In genomic region chr6:141877275-141877983, GRCh38 we compare ENCODE assay signal across 1 cellular context.
TF ChIP-seq lines count a peak whose summit lies in the region.

No MANE protein-coding gene starts in this region.

TF ChIP-seq in HepG2, 621 proteins besides CTCF, POLR2A, EP300 and RAD21 (continued from another document and continues in another):
- TF ChIP-seq, protein P1, sequence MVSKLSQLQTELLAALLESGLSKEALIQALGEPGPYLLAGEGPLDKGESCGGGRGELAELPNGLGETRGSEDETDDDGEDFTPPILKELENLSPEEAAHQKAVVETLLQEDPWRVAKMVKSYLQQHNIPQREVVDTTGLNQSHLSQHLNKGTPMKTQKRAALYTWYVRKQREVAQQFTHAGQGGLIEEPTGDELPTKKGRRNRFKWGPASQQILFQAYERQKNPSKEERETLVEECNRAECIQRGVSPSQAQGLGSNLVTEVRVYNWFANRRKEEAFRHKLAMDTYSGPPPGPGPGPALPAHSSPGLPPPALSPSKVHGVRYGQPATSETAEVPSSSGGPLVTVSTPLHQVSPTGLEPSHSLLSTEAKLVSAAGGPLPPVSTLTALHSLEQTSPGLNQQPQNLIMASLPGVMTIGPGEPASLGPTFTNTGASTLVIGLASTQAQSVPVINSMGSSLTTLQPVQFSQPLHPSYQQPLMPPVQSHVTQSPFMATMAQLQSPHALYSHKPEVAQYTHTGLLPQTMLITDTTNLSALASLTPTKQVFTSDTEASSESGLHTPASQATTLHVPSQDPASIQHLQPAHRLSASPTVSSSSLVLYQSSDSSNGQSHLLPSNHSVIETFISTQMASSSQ (IDR thresholded peaks at IDR 0.05; ENCODE audit: low read depth) = peak; percentile 72
- TF ChIP-seq, protein P1 (CRISPR knock-in tag; IDR thresholded peaks at IDR 0.05; ENCODE audit: borderline replicate concordance) = peak; percentile 59; the same call in 1 of the 2 replicates
- TF ChIP-seq, protein P2, sequence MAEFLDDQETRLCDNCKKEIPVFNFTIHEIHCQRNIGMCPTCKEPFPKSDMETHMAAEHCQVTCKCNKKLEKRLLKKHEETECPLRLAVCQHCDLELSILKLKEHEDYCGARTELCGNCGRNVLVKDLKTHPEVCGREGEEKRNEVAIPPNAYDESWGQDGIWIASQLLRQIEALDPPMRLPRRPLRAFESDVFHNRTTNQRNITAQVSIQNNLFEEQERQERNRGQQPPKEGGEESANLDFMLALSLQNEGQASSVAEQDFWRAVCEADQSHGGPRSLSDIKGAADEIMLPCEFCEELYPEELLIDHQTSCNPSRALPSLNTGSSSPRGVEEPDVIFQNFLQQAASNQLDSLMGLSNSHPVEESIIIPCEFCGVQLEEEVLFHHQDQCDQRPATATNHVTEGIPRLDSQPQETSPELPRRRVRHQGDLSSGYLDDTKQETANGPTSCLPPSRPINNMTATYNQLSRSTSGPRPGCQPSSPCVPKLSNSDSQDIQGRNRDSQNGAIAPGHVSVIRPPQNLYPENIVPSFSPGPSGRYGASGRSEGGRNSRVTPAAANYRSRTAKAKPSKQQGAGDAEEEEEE (CRISPR knock-in tag; IDR thresholded peaks at IDR 0.05; ENCODE audit: borderline replicate concordance) = no peak
- TF ChIP-seq ZNF280B (CRISPR knock-in tag; IDR thresholded peaks at IDR 0.05; ENCODE audit: borderline replicate concordance) = no peak
- peak; percentile 64 for TF ChIP-seq GATAD2A (CRISPR knock-in tag; IDR thresholded peaks at IDR 0.05)
- TF ChIP-seq TCF7L2 (IDR thresholded peaks at IDR 0.05; ENCODE audit: low read depth, low read length) = no peak
- no peak for TF ChIP-seq GTF3A (CRISPR knock-in tag; conservative IDR thresholded peaks at IDR 0.05)
- no peak for TF ChIP-seq JDP2 (CRISPR knock-in tag; IDR thresholded peaks at IDR 0.05; ENCODE audit: borderline replicate concordance)
- TF ChIP-seq NR2F1 (CRISPR knock-in tag; IDR thresholded peaks at IDR 0.05) = peak; percentile 15 to 31; a peak in 1 of 4 replicates
- TF ChIP-seq ZNF672 (CRISPR knock-in tag; IDR thresholded peaks at IDR 0.05) = no peak
- TF ChIP-seq, protein P3, sequence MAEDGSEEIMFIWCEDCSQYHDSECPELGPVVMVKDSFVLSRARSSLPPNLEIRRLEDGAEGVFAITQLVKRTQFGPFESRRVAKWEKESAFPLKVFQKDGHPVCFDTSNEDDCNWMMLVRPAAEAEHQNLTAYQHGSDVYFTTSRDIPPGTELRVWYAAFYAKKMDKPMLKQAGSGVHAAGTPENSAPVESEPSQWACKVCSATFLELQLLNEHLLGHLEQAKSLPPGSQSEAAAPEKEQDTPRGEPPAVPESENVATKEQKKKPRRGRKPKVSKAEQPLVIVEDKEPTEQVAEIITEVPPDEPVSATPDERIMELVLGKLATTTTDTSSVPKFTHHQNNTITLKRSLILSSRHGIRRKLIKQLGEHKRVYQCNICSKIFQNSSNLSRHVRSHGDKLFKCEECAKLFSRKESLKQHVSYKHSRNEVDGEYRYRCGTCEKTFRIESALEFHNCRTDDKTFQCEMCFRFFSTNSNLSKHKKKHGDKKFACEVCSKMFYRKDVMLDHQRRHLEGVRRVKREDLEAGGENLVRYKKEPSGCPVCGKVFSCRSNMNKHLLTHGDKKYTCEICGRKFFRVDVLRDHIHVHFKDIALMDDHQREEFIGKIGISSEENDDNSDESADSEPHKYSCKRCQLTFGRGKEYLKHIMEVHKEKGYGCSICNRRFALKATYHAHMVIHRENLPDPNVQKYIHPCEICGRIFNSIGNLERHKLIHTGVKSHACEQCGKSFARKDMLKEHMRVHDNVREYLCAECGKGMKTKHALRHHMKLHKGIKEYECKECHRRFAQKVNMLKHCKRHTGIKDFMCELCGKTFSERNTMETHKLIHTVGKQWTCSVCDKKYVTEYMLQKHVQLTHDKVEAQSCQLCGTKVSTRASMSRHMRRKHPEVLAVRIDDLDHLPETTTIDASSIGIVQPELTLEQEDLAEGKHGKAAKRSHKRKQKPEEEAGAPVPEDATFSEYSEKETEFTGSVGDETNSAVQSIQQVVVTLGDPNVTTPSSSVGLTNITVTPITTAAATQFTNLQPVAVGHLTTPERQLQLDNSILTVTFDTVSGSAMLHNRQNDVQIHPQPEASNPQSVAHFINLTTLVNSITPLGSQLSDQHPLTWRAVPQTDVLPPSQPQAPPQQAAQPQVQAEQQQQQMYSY (CRISPR knock-in tag; IDR thresholded peaks at IDR 0.05) = no peak
- TF ChIP-seq, protein P4, sequence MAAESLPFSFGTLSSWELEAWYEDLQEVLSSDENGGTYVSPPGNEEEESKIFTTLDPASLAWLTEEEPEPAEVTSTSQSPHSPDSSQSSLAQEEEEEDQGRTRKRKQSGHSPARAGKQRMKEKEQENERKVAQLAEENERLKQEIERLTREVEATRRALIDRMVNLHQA (CRISPR knock-in tag; IDR thresholded peaks at IDR 0.05) = no peak
- no peak for TF ChIP-seq TAF15 (IDR thresholded peaks at IDR 0.05; ENCODE audit: low read depth, low read length, poor library complexity, severe bottlenecking)
- no peak for TF ChIP-seq BRF2 (CRISPR knock-in tag; IDR thresholded peaks at IDR 0.05)
- no peak for TF ChIP-seq ZNF431 (CRISPR knock-in tag; IDR thresholded peaks at IDR 0.05; ENCODE audit: borderline replicate concordance, low read depth)
- TF ChIP-seq ZNF333 (CRISPR knock-in tag; IDR thresholded peaks at IDR 0.05; ENCODE audit: borderline replicate concordance) = no peak
- TF ChIP-seq NFE2 (CRISPR knock-in tag; IDR thresholded peaks at IDR 0.05) = no peak
- no peak for TF ChIP-seq NBN (conservative IDR thresholded peaks at IDR 0.05)
- no peak for TF ChIP-seq ZIK1 (CRISPR knock-in tag; IDR thresholded peaks at IDR 0.05; ENCODE audit: borderline replicate concordance, low read depth)
- no peak for TF ChIP-seq ZC3H4 (CRISPR knock-in tag; IDR thresholded peaks at IDR 0.05; ENCODE audit: borderline replicate concordance)
- no peak for TF ChIP-seq ZNF562 (CRISPR knock-in tag; IDR thresholded peaks at IDR 0.05; ENCODE audit: borderline replicate concordance)
- no peak for TF ChIP-seq ZNF646 (CRISPR knock-in tag; IDR thresholded peaks at IDR 0.05)
- no peak for TF ChIP-seq ZHX1 (CRISPR knock-in tag; IDR thresholded peaks at IDR 0.05; ENCODE audit: low read depth)
- TF ChIP-seq HNF4A (CRISPR knock-in tag; IDR thresholded peaks at IDR 0.05) = peak; percentile 79
- no peak for TF ChIP-seq PHB2 (IDR thresholded peaks at IDR 0.05; ENCODE audit: partially characterized antibody)
- TF ChIP-seq ZNF567 (CRISPR knock-in tag; IDR thresholded peaks at IDR 0.05; ENCODE audit: borderline replicate concordance) = no peak
- TF ChIP-seq ZNF788 (CRISPR knock-in tag; IDR thresholded peaks at IDR 0.05; ENCODE audit: borderline replicate concordance) = no peak
- no peak for TF ChIP-seq POLR2AphosphoS5 (IDR thresholded peaks at IDR 0.05; ENCODE audit: low read depth, low read length)
- TF ChIP-seq NFIC (IDR thresholded peaks at IDR 0.05; ENCODE audit: low read length) = 0 out of 2 replicates have a peak, but pooled peaks have one; percentile 32
- TF ChIP-seq WIZ (CRISPR knock-in tag; IDR thresholded peaks at IDR 0.05) = no peak
- TF ChIP-seq IKZF5 (CRISPR knock-in tag; IDR thresholded peaks at IDR 0.05) = no peak
